Comparison of ENCODE assay signal across 24 cellular contexts in the genomic region with DNA sequence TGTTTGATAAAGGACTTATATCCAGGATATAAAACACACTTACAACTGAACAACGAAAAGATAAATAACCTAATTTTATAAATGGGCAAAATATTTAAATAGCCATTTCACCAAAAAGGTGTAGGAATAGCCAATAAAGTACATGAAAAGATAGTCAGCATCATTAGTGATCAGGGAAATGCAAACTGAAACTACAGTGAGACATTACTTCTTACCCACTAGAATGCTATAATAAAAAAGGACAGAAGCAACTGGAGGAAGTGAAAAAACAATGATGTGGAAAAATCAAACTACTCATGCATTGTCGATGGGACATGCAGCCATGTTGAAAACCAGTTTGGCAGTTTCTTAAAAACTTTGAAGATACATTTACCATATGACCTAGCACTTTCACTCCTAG. TPM values are rescaled to one million over a fixed set of nuclear protein-coding genes. Genes with fewer than 3 reads are reported as not detected.
DNase-seq lines count a peak whose midpoint lies in the region; ATAC-seq, FAIRE-seq and TF ChIP-seq lines count a peak whose summit lies in the region.
"Had no signal": no experiment of that assay in that cellular context is flagged by ENCODE, and none has a peak within 500 bp of the region (broad histone marks: within the 10 kb centered on the region; RNA-seq: fewer than 3 reads in every experiment).

No MANE protein-coding gene starts in this region.

- H3K9me3 Mint-ChIP-seq in stimulated activated naive B cell treated with anti-CD40 and anti-IgM and Interleukin-4, amounts not matched to agents 10 μg/mL and 1 μg/mL and 100 μg/mL, for 72 hours, result peaks cover 0 to 2% of the 10 kb centered on the region in 2 donors
- H3K9me3 Mint-ChIP-seq: CD4-positive, alpha-beta T cell; CD8-positive, alpha-beta T cell had no signal

- intact Hi-C loops in GM12878 (cut with micrococcal nuclease; ENCODE audit: unreplicated experiment) (no loop called here), upper lobe of right lung (cut with DNase I) (no loop called here)

- H3K4me2 ChIP-seq in GM12878 (ENCODE audit: control insufficient read depth, insufficient read depth), result no peak overlapping the region

- CTCF ChIA-PET in GM12878 (lab: Yijun Ruan, JAX), result no interaction called here

- no peaks in the 10 kb centered on the region for H3K4me1 Mint-ChIP-seq in stimulated activated naive B cell treated with anti-CD40 and anti-IgM and Interleukin-4, amounts not matched to agents 10 μg/mL and 1 μg/mL and 100 μg/mL, for 72 hours

- no peaks in the 10 kb centered on the region for H3K79me2 ChIP-seq in GM12878 (ENCODE audit: control insufficient read depth, insufficient read depth, low read length)

- DNase-seq in GM12891 (ENCODE audit: insufficient read length, low spot score) (no peak), MV-4-11 (lab: John Stamatoyannopoulos, UW) (peak; percentile 53), GM12878 (ENCODE audit: low read depth, low spot score) (no peak), upper lobe of right lung (no peak), NCI-H1048 (lab: John Stamatoyannopoulos, UW) (no peak)
- no peak for DNase-seq in stimulated activated naive B cell treated with anti-CD40 and anti-IgM and Interleukin-4, amounts not matched to agents 10 μg/mL and 1 μg/mL and 100 μg/mL, for 72 hours
- DNase-seq in stimulated activated CD8-positive, alpha-beta memory T cell treated with anti-CD3 and anti-CD28 coated beads, Interleukin-4, amount 100 ng/mL, for 48 hours, result no peak
- DNase-seq: 8988T; ACHN; BE2C; Caco-2; Calu3; CD4-positive, alpha-beta T cell; CD8-positive, alpha-beta T cell; DMS79 treated with DMSO at 0.1 percent for 48 hours; GF-D8 had no signal

- H3K4me3 Mint-ChIP-seq in stimulated activated naive B cell treated with anti-CD40 and anti-IgM and Interleukin-4, amounts not matched to agents 10 μg/mL and 1 μg/mL and 100 μg/mL, for 72 hours, result no peak overlapping the region
- H3K4me3 Mint-ChIP-seq: CD4-positive, alpha-beta T cell; CD8-positive, alpha-beta T cell had no signal

- TF ChIP-seq RAD21 in GM12878 (IDR thresholded peaks at IDR 0.05; ENCODE audit: insufficient read depth, low read depth, low read length), result no peak

- WGBS in GM12878 (ENCODE audit: insufficient coverage, insufficient replicate concordance, low lambda C conversion rate, missing lambda C conversion rate), result 17% methylated on average over 2 of the region's 2 CpGs

- in situ Hi-C loops in GM12878 (cut with MboI), result no loop called here

- H3K27me3 ChIP-seq in GM12878 (replicated peaks in 1 of 2; ENCODE audit: control insufficient read depth in 2 of 2, insufficient read depth in 2 of 2, low read length in 1 of 2), result no peaks in the 10 kb centered on the region
- H3K27me3 ChIP-seq in upper lobe of right lung, result no peaks in the 10 kb centered on the region
- H3K27me3 ChIP-seq: BE2C; BLaER1 treated with 17β-estradiol and CSF1 and Interleukin-3, amounts not matched to agents 10 nM and 100 nM had no signal

- peaks cover 0 to 4% of the 10 kb centered on the region in 2 donors for H3K27me3 Mint-ChIP-seq in stimulated activated naive B cell treated with anti-CD40 and anti-IgM and Interleukin-4, amounts not matched to agents 10 μg/mL and 1 μg/mL and 100 μg/mL, for 72 hours
- H3K27me3 Mint-ChIP-seq: CD4-positive, alpha-beta T cell had no signal

- SMC1A ChIA-PET in GM12878 (lab: Charles Lee; ENCODE audit: uncharacterized antibody, unreplicated experiment), result interaction anchor here (1.4 kb wide), 1 partner anchor 91 kb away, joined by 4 read pairs; no protein-coding TSS in a partner anchor

- ATAC-seq in GM12878 (no peak; the same call in 2 of the 3 replicates), upper lobe of right lung (no peak), GM21390 (IDR thresholded peaks at IDR 0.05; ENCODE audit: unreplicated experiment) (no peak)
- ATAC-seq in stimulated activated naive B cell treated with anti-CD40 and anti-IgM and Interleukin-4, amounts not matched to agents 10 μg/mL and 1 μg/mL and 100 μg/mL, for 72 hours (replicated peaks), result peak; percentile 39 to 53
- ATAC-seq: CD8-positive, alpha-beta T cell had no signal

- H3K36me3 ChIP-seq in GM12878 (ENCODE audit: control insufficient read depth in 2 of 2, insufficient read depth in 2 of 2, low read length in 1 of 2) (no peaks in the 10 kb centered on the region), upper lobe of right lung (no peaks in the 10 kb centered on the region)
- H3K36me3 ChIP-seq: BE2C; BLaER1 treated with 17β-estradiol and CSF1 and Interleukin-3, amounts not matched to agents 10 nM and 100 nM had no signal

- no peak overlapping the region for H3K27ac ChIP-seq in GM12878 (ENCODE audit: control insufficient read depth, insufficient read depth)
- no peak overlapping the region for H3K27ac ChIP-seq in upper lobe of right lung
- H3K27ac ChIP-seq: BLaER1 treated with 17β-estradiol and CSF1 and Interleukin-3, amounts not matched to agents 10 nM and 100 nM; C4-2B had no signal

- no peaks in the 10 kb centered on the region for H3K36me3 Mint-ChIP-seq in stimulated activated naive B cell treated with anti-CD40 and anti-IgM and Interleukin-4, amounts not matched to agents 10 μg/mL and 1 μg/mL and 100 μg/mL, for 72 hours
- H3K36me3 Mint-ChIP-seq: CD8-positive, alpha-beta T cell had no signal

- no peak overlapping the region for H3K27ac Mint-ChIP-seq in stimulated activated naive B cell treated with anti-CD40 and anti-IgM and Interleukin-4, amounts not matched to agents 10 μg/mL and 1 μg/mL and 100 μg/mL, for 72 hours
- H3K27ac Mint-ChIP-seq: CD4-positive, alpha-beta T cell; CD8-positive, alpha-beta T cell had no signal

- RAD21 ChIA-PET in GM12878 (lab: Charles Lee; ENCODE audit: unreplicated experiment), result no interaction called here

- TF ChIP-seq POLR2A in GM12891 (IDR thresholded peaks at IDR 0.05; ENCODE audit: low read depth, low read length) (no peak), GM12878 (IDR thresholded peaks at IDR 0.05; ENCODE audit: low read depth, low read length) (no peak)

- TF ChIP-seq CTCF in GM12878 (IDR thresholded peaks at IDR 0.05 in 2 of 3, conservative IDR thresholded peaks at IDR 0.05 in 1 of 3; ENCODE audit: control insufficient read depth in 2 of 3, extremely low read depth in 1 of 3, insufficient read depth in 1 of 3, low read depth in 3 of 3, low read length in 3 of 3) (no peak), upper lobe of right lung (IDR thresholded peaks at IDR 0.05) (no peak)

- H4K20me1 ChIP-seq in GM12878 (ENCODE audit: control insufficient read depth, insufficient read depth), result no peaks in the 10 kb centered on the region
- H4K20me1 ChIP-seq: BLaER1 treated with 17β-estradiol and CSF1 and Interleukin-3, amounts not matched to agents 10 nM and 100 nM had no signal

- no peak overlapping the region for H3K9ac ChIP-seq in GM12878 (ENCODE audit: control insufficient read depth, insufficient read depth, low read length)
- H3K9ac ChIP-seq: BLaER1 treated with 17β-estradiol and CSF1 and Interleukin-3, amounts not matched to agents 10 nM and 100 nM had no signal

- H3K4me3 ChIP-seq in GM12878 (no peak overlapping the region), upper lobe of right lung (no peak overlapping the region)
- H3K4me3 ChIP-seq: BLaER1 treated with 17β-estradiol and CSF1 and Interleukin-3, amounts not matched to agents 10 nM and 100 nM had no signal

- H2AFZ ChIP-seq in GM12878 (ENCODE audit: control insufficient read depth, low read depth, low read length), result no peak overlapping the region

- H3K9me3 ChIP-seq in GM12878 (replicated peaks; ENCODE audit: control insufficient read depth, insufficient read depth, low read length) (no peaks in the 10 kb centered on the region), upper lobe of right lung (no peaks in the 10 kb centered on the region)
- H3K9me3 ChIP-seq: BE2C, Caco-2 had no signal

- TF ChIP-seq EP300 in GM12878 (IDR thresholded peaks at IDR 0.05; ENCODE audit: borderline replicate concordance in 1 of 2, control insufficient read depth in 1 of 2, low read depth in 2 of 2, low read length in 2 of 2), result no peak

- POLR2A ChIA-PET in GM12878 (lab: Charles Lee), result no interaction called here

- BruUV-seq in GM12878 (replicated peaks; lab: Mats Ljungman, UMichigan), result no TSS peak

- H3K4me1 ChIP-seq in GM12878 (ENCODE audit: control insufficient read depth, insufficient read depth, low read length) (no peaks in the 10 kb centered on the region), upper lobe of right lung (no peaks in the 10 kb centered on the region)
- H3K4me1 ChIP-seq: BE2C had no signal

- FAIRE-seq in GM12891 (lab: Jason Lieb, UNC) (no peak), GM12878 (lab: Jason Lieb, UNC) (peak; percentile 57)
- FAIRE-seq: A204.1, D721Med, G401.6 had no signal

RNA-seq across cellular contexts. Expression of gene HSD3B1, which starts 43.4 kb away (rescaled TPM):
- not detected for polyA plus RNA-seq in GM12891 (2012; ENCODE audit: low read depth, missing spikeins)
- not detected in 2 replicates for total RNA-seq in GM12878 (2013; cell fraction: nucleolus; rRNA removed)
- total RNA-seq in GM12878 (2014; rRNA removed) (not detected in 2 replicates), GM12878 (2014; rRNA removed; fragmentation: Illumina TruSeq; extraction: Trizol) (not detected in 2 replicates), GM12878 (2021) (not detected in 2 replicates), upper lobe of right lung (not detected)
- polyA plus RNA-seq in GM12878 (2011; ENCODE audit: low read depth), result not detected
- polyA plus RNA-seq in GM12878 (2011; rRNA removed) (not detected in 2 replicates), GM12878 (2014; fragmentation: Illumina TruSeq; extraction: Trizol) (not detected in 2 replicates), GM12878 (2014; fragmentation: Nextera tagmentation; extraction: Ambion mirVana) (not detected), GM12878 (2014; rRNA removed) (not detected in 2 replicates), GM12878 (2016; fragmentation: Nextera tagmentation; extraction: Ambion mirVana) (not detected)
- not detected in 2 replicates for polyA plus RNA-seq in GM12878 (2011; cell fraction: cytosol; rRNA removed)
- polyA plus RNA-seq in GM12878 (2011; cell fraction: nucleus; rRNA removed), result not detected in 2 replicates
- not detected in 2 replicates for polyA plus RNA-seq in GM12878 (2012)
- not detected in 2 replicates for polyA minus RNA-seq in GM12878 (2011; rRNA and poly(A)+ RNA removed)
- polyA minus RNA-seq in GM12878 (2011; cell fraction: cytosol; rRNA and poly(A)+ RNA removed), result not detected in 2 replicates
- polyA minus RNA-seq in GM12878 (2011; cell fraction: nucleus; rRNA and poly(A)+ RNA removed), result not detected in 2 replicates
- total RNA-seq: A673; Calu3; CD4-positive, alpha-beta T cell; CD8-positive, alpha-beta T cell had no signal
- polyA plus RNA-seq: AG04450 had no signal

RNA-seq across cellular contexts. Expression of gene HSD3B2, which starts 48.6 kb away (rescaled TPM):
- not detected for polyA plus RNA-seq in GM12891 (2012; ENCODE audit: low read depth, missing spikeins)
- total RNA-seq in GM12878 (2013; cell fraction: nucleolus; rRNA removed), result not detected in 2 replicates
- not detected in 2 replicates for total RNA-seq in GM12878 (2014; rRNA removed)
- total RNA-seq in GM12878 (2014; rRNA removed; fragmentation: Illumina TruSeq; extraction: Trizol), result not detected in 2 replicates
- 0.45 and 0.56 TPM in 2 replicates for total RNA-seq in GM12878 (2021)
- polyA plus RNA-seq in GM12878 (2011; ENCODE audit: low read depth), result not detected
- polyA plus RNA-seq in GM12878 (2011; rRNA removed), result not detected in 2 replicates
- polyA plus RNA-seq in GM12878 (2011; cell fraction: cytosol; rRNA removed), result not detected in 2 replicates
- not detected in 2 replicates for polyA plus RNA-seq in GM12878 (2011; cell fraction: nucleus; rRNA removed)
- polyA plus RNA-seq in GM12878 (2012), result not detected in 2 replicates
- not detected in 2 replicates for polyA plus RNA-seq in GM12878 (2014; fragmentation: Illumina TruSeq; extraction: Trizol)
- polyA plus RNA-seq in GM12878 (2014; fragmentation: Nextera tagmentation; extraction: Ambion mirVana), result not detected
- not detected in 2 replicates for polyA plus RNA-seq in GM12878 (2014; rRNA removed)
- not detected for polyA plus RNA-seq in GM12878 (2016; fragmentation: Nextera tagmentation; extraction: Ambion mirVana)
- polyA minus RNA-seq in GM12878 (2011; rRNA and poly(A)+ RNA removed), result not detected in 2 replicates
- not detected in 2 replicates for polyA minus RNA-seq in GM12878 (2011; cell fraction: cytosol; rRNA and poly(A)+ RNA removed)
- polyA minus RNA-seq in GM12878 (2011; cell fraction: nucleus; rRNA and poly(A)+ RNA removed), result not detected in 2 replicates
- total RNA-seq in upper lobe of right lung, result not detected
- total RNA-seq: A673; Caco-2; Calu3; CD4-positive, alpha-beta T cell; CD8-positive, alpha-beta T cell had no signal
- polyA plus RNA-seq: AG04450 had no signal

Comparison
In these comparisons a context has a peak if more than half of its experiments do, and no peak if none do; other contexts are left out.
1. ATAC-seq: peak in stimulated activated naive B cell treated with anti-CD40 and anti-IgM and Interleukin-4, amounts not matched to agents 10 μg/mL and 1 μg/mL and 100 μg/mL, for 72 hours (2 of 2); none in GM12878 (single experiment), upper lobe of right lung (single experiment) and GM21390 (single experiment).